Comparison of ENCODE assay signal across 27 cellular contexts in the genomic region with DNA sequence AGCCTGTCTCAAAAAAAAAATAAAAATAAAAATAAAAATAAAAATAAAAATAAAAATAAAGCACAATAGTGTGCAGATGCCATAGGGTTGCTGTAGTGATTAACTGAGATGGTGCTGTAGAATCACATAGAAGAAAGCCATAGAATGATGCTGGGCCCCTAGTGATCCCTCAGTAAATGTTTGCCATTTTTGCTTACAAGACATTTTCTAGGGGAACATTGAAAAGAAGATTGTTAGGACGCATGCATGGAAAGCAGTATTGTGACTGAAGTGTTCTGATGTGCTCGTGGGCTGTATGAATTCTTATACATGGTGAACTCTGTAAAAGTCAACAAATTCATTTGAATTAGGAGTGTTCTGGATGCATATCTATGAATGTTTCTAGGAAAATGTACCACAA. TPM values are rescaled to one million over a fixed set of nuclear protein-coding genes. Genes with fewer than 3 reads are reported as not detected.
DNase-seq lines count a peak whose midpoint lies in the region; ATAC-seq, FAIRE-seq and TF ChIP-seq lines count a peak whose summit lies in the region.
"Had no signal": no experiment of that assay in that cellular context is flagged by ENCODE, and none has a peak within 500 bp of the region (broad histone marks: within the 10 kb centered on the region; RNA-seq: fewer than 3 reads in every experiment).

No MANE protein-coding gene starts in this region.

- H3K27ac ChIP-seq in HepG2 (ENCODE audit: extremely low read length, insufficient read depth, low read length) = no peak overlapping the region
- no peak overlapping the region for H3K27ac ChIP-seq in right lobe of liver
- H3K27ac ChIP-seq: 22Rv1, BLaER1 had no signal

- no peaks in the 10 kb centered on the region for H4K20me1 ChIP-seq in HepG2 (ENCODE audit: insufficient read depth, low read length)
- H4K20me1 ChIP-seq: BLaER1 had no signal

- intact Hi-C loops in HepG2 (cut with micrococcal nuclease; ENCODE audit: unreplicated experiment) = loop anchor here (2.0 kb wide), 1 partner anchor 64 kb away; no protein-coding TSS in a partner anchor
- intact Hi-C loops in right lobe of liver (cut with DNase I) = no loop called here

- no peaks in the 10 kb centered on the region for H3K36me3 Mint-ChIP-seq in WTC11
- H3K36me3 Mint-ChIP-seq: CD14-positive monocyte; CD4-positive, alpha-beta memory T cell; CD4-positive, CD25-positive, alpha-beta regulatory T cell; CD8-positive, alpha-beta memory T cell had no signal

- H3K4me3 ChIP-seq in HepG2 (replicated peaks in 1 of 3; ENCODE audit: insufficient read depth in 1 of 3, low read depth in 2 of 3, low read length in 3 of 3) (no peak overlapping the region), right lobe of liver (no peak overlapping the region)
- H3K4me3 ChIP-seq: BLaER1, GM12878 had no signal

- TF ChIP-seq POLR2A in HepG2 (IDR thresholded peaks at IDR 0.05; ENCODE audit: insufficient read depth in 1 of 2, low read depth in 2 of 2, low read length in 2 of 2) = no peak
- no peak for TF ChIP-seq POLR2A in right lobe of liver (IDR thresholded peaks at IDR 0.05)

- no peaks in the 10 kb centered on the region for H3K79me2 ChIP-seq in HepG2 (ENCODE audit: insufficient read depth, low read length)

- WGBS in HepG2 (ENCODE audit: low lambda C conversion rate) = 4% methylated on average over 2 of the region's 2 CpGs
- WGBS in right lobe of liver (ENCODE audit: insufficient coverage, low coverage, low lambda C conversion rate, missing lambda C conversion rate) = 68% methylated on average over 2 of the region's 2 CpGs

- CTCF ChIA-PET in HepG2 (lab: Yijun Ruan, JAX; ENCODE audit: low intra/inter-chr PET ratio, low total read pairs) (no interaction called here), WTC11 (lab: Charles Lee) (no interaction called here)

- peaks cover 3% of the 10 kb centered on the region for H3K4me1 Mint-ChIP-seq in WTC11
- H3K4me1 Mint-ChIP-seq: CD14-positive monocyte; CD4-positive, alpha-beta memory T cell; CD8-positive, alpha-beta memory T cell had no signal

- TF ChIP-seq CTCF in HepG2 (CRISPR knock-in tag; IDR thresholded peaks at IDR 0.05) (no peak), right lobe of liver (IDR thresholded peaks at IDR 0.05) (no peak), WTC11 (IDR thresholded peaks at IDR 0.05) (no peak)

- no peak overlapping the region for H3K9ac ChIP-seq in HepG2 (ENCODE audit: insufficient read depth, low read depth, low read length)
- H3K9ac ChIP-seq: BLaER1 had no signal

- TF ChIP-seq RAD21 in HepG2 (CRISPR knock-in tag; IDR thresholded peaks at IDR 0.05) = no peak

- no peaks in the 10 kb centered on the region for H3K27me3 ChIP-seq in HepG2 (ENCODE audit: control insufficient read depth in 1 of 2, insufficient read depth in 2 of 2, low read length in 2 of 2)
- peaks cover 0 to 3% of the 10 kb centered on the region in 2 donors for H3K27me3 ChIP-seq in right lobe of liver
- H3K27me3 ChIP-seq: BE2C, BLaER1 had no signal

- H2AFZ ChIP-seq in HepG2 (ENCODE audit: low read length) = no peak overlapping the region

- POLR2A ChIA-PET in HepG2 (lab: Yijun Ruan, JAX) = no interaction called here
- POLR2A ChIA-PET in WTC11 (lab: Charles Lee) = no interaction called here

- H3K27me3 Mint-ChIP-seq in WTC11 (ENCODE audit: low read depth) = no peaks in the 10 kb centered on the region
- H3K27me3 Mint-ChIP-seq: CD4-positive, alpha-beta memory T cell; CD8-positive, alpha-beta memory T cell had no signal

- no peak overlapping the region for H3K4me2 ChIP-seq in HepG2 (ENCODE audit: low read depth, low read length)
- H3K4me2 ChIP-seq: BLaER1 had no signal

- no peak for ATAC-seq in HepG2
- ATAC-seq in right lobe of liver = no peak
- ATAC-seq in WTC11 = no peak
- no peak for ATAC-seq in GM19023 (IDR thresholded peaks at IDR 0.05; ENCODE audit: unreplicated experiment)
- ATAC-seq: GM12878 had no signal

- H3K36me3 ChIP-seq in HepG2 (replicated peaks in 1 of 2; ENCODE audit: control insufficient read depth in 1 of 2, insufficient read depth in 2 of 2, low read length in 2 of 2) (no peaks in the 10 kb centered on the region), right lobe of liver (no peaks in the 10 kb centered on the region)
- H3K36me3 ChIP-seq: BE2C had no signal

- no TSS peak for BruUV-seq in HepG2 (replicated peaks; lab: Mats Ljungman, UMichigan)

- TF ChIP-seq EP300 in HepG2 (IDR thresholded peaks at IDR 0.05; ENCODE audit: low read depth in 2 of 2, low read length in 2 of 2) (no peak), HepG2 (CRISPR knock-in tag; IDR thresholded peaks at IDR 0.05; ENCODE audit: borderline replicate concordance) (no peak)

- H3K4me3 Mint-ChIP-seq in WTC11 = no peak overlapping the region
- H3K4me3 Mint-ChIP-seq: CD14-positive monocyte; CD4-positive, alpha-beta memory T cell; CD4-positive, CD25-positive, alpha-beta regulatory T cell; CD8-positive, alpha-beta memory T cell had no signal

- no peaks in the 10 kb centered on the region for H3K9me3 Mint-ChIP-seq in WTC11
- H3K9me3 Mint-ChIP-seq: CD14-positive monocyte; CD8-positive, alpha-beta memory T cell had no signal

- no peaks in the 10 kb centered on the region for H3K4me1 ChIP-seq in HepG2 (ENCODE audit: insufficient read depth, low read length)
- H3K4me1 ChIP-seq in right lobe of liver = no peaks in the 10 kb centered on the region
- H3K4me1 ChIP-seq: BE2C, BLaER1 had no signal

- H3K27ac Mint-ChIP-seq in WTC11 = no peak overlapping the region
- H3K27ac Mint-ChIP-seq: CD14-positive monocyte; CD4-positive, alpha-beta memory T cell; CD8-positive, alpha-beta memory T cell had no signal

- in situ Hi-C loops in HepG2 (cut with HindIII; ENCODE audit: extremely low pct_ligation_motif_present, low pct_unique_long_range_greater_than_20kb) = no loop called here

- H3K9me3 ChIP-seq in HepG2 (ENCODE audit: low read length) (no peaks in the 10 kb centered on the region), right lobe of liver (no peaks in the 10 kb centered on the region)
- H3K9me3 ChIP-seq: BE2C, BLaER1 had no signal

- no peak for DNase-seq in HepG2 (ENCODE audit: low spot score)
- DNase-seq in right lobe of liver = no peak
- no peak for DNase-seq in WTC11 (ENCODE audit: low spot score)
- no peak for DNase-seq in GM19240 (ENCODE audit: insufficient read length, low spot score)
- DNase-seq: ACHN; BE2C; C1 segment of cervical spinal cord; CD4-positive, alpha-beta memory T cell; CD4-positive, CD25-positive, alpha-beta regulatory T cell; CD8-positive, alpha-beta memory T cell; COR-L47; DMS 273 treated with DMSO at 0.1 percent for 48 hours; DMS153; DMS53; DMS79; DND-41; EL; GDM1 had no signal

- no peak for FAIRE-seq in HepG2 (lab: Jason Lieb, UNC)
- FAIRE-seq: GM12878, GM19239 had no signal

TF ChIP-seq in HepG2, 621 proteins besides CTCF, POLR2A, EP300 and RAD21 (continues in another document):
- peak; percentile 88 for TF ChIP-seq MAFF (IDR thresholded peaks at IDR 0.05; ENCODE audit: low read depth, low read length)
- TF ChIP-seq, protein P1, sequence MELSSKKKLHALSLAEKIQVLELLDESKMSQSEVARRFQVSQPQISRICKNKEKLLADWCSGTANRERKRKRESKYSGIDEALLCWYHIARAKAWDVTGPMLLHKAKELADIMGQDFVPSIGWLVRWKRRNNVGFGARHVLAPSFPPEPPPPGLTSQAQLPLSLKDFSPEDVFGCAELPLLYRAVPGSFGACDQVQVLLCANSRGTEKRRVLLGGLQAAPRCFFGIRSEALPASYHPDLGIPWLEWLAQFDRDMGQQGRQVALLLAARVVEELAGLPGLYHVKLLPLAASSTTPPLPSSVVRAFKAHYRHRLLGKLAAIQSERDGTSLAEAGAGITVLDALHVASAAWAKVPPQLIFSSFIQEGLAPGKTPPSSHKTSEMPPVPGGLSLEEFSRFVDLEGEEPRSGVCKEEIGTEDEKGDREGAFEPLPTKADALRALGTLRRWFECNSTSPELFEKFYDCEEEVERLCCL (CRISPR knock-in tag; IDR thresholded peaks at IDR 0.05; ENCODE audit: borderline replicate concordance) = no peak

TF ChIP-seq in WTC11, 78 proteins besides CTCF, POLR2A, EP300 and RAD21:
- TF ChIP-seq FOXP1 (CRISPR knock-in tag; IDR thresholded peaks at IDR 0.05; ENCODE audit: borderline replicate concordance) (no peak), HMGA2 (CRISPR knock-in tag; IDR thresholded peaks at IDR 0.05) (peak; percentile 18; the same call in 1 of the 2 replicates)
TF ChIP-seq in WTC11: peak in this region for 1.

RNA-seq across cellular contexts. Expression of a gene that starts 22.0 kb away (rescaled TPM):
- total RNA-seq in HepG2 (2016; rRNA removed; fragmentation: Illumina TruSeq; extraction: Trizol) (not detected in 2 replicates), right lobe of liver (under 1 TPM; 0.25 to 0.86 (median 0.37) TPM), WTC11 (2021) (1.2 to 1.7 TPM (median 1.4 TPM) in 3 replicates)
- not detected in 2 replicates for total RNA-seq in HepG2 (2016; cell fraction: cytosol; rRNA removed; fragmentation: Illumina TruSeq; extraction: Trizol; ENCODE audit: low read depth)
- total RNA-seq in HepG2 (2016; cell fraction: insoluble cytoplasmic fraction; rRNA removed; fragmentation: Illumina TruSeq; extraction: Trizol) = not detected in 2 replicates
- total RNA-seq in HepG2 (2016; cell fraction: membrane; rRNA removed; fragmentation: Illumina TruSeq; extraction: Trizol) = not detected in 2 replicates
- total RNA-seq in HepG2 (2016; cell fraction: nucleus; rRNA removed; fragmentation: Illumina TruSeq; extraction: Trizol) = not detected in 2 replicates
- not detected in 2 replicates for polyA plus RNA-seq in HepG2 (2011; rRNA removed)
- not detected in 2 replicates for polyA plus RNA-seq in HepG2 (2011; cell fraction: cytosol; rRNA removed)
- not detected in 2 replicates for polyA plus RNA-seq in HepG2 (2011; cell fraction: nucleus; rRNA removed)
- polyA plus RNA-seq in HepG2 (2012) = not detected in 2 replicates
- polyA plus RNA-seq in HepG2 (2016; cell fraction: cytosol; fragmentation: Illumina TruSeq; extraction: Trizol; ENCODE audit: low read depth) = not detected in 2 replicates
- not detected in 2 replicates for polyA plus RNA-seq in HepG2 (2016; cell fraction: insoluble cytoplasmic fraction; fragmentation: Illumina TruSeq; extraction: Trizol; ENCODE audit: low read depth)
- polyA plus RNA-seq in HepG2 (2016; cell fraction: membrane; fragmentation: Illumina TruSeq; extraction: Trizol; ENCODE audit: low read depth) = not detected in 2 replicates
- polyA plus RNA-seq in HepG2 (2016; cell fraction: nucleus; fragmentation: Illumina TruSeq; extraction: Trizol; ENCODE audit: insufficient read depth, low read depth) = not detected in 2 replicates
- not detected in 2 replicates for polyA minus RNA-seq in HepG2 (2011; rRNA and poly(A)+ RNA removed; ENCODE audit: low replicate concordance)
- polyA minus RNA-seq in HepG2 (2011; cell fraction: cytosol; rRNA and poly(A)+ RNA removed) = not detected in 2 replicates
- polyA minus RNA-seq in HepG2 (2011; cell fraction: nucleus; rRNA and poly(A)+ RNA removed) = not detected in 2 replicates
- total RNA-seq: A673, Daoy, G401 had no signal
